ENCODE assay signal across 10 cellular contexts in the genomic region with DNA sequence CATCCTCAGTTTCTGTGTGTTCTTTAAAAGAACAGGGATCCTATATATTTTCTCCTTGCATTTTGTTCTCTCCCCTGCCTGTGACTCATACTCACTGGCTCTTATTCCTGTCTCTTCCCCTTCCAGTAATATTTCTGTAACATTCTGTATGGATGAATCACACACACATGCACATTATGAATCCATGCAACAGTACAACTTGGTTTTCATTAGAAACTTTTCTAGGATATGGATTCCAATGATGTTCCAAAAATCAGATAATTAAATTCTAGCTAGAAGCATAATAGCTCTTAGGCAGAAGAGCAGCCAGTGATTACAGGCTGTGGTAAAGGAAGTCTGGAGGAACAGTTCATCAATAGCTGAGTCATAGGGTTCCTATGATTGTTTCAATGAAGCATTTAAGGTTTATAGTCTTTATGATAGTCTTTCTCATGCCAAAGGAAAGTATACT.
DNase-seq lines count a peak whose midpoint lies in the region; ATAC-seq and TF ChIP-seq lines count a peak whose summit lies in the region.
"Had no signal": no experiment of that assay in that cellular context is flagged by ENCODE, and none has a peak within 500 bp of the region (broad histone marks: within the 10 kb centered on the region; RNA-seq: fewer than 3 reads in every experiment).

No MANE protein-coding gene starts in this region.

- H3K36me3 ChIP-seq in BJ (ENCODE audit: control insufficient read depth, insufficient read depth, low read length) = no peaks in the 10 kb centered on the region
- no peaks in the 10 kb centered on the region for H3K36me3 ChIP-seq in esophagus muscularis mucosa
- no peaks in the 10 kb centered on the region for H3K36me3 ChIP-seq in trophoblast cell (ENCODE audit: control insufficient read depth in 1 of 2, insufficient read depth in 2 of 2, low read length in 2 of 2)
- H3K36me3 ChIP-seq: heart left ventricle had no signal

- H3K4me2 ChIP-seq in trophoblast cell (ENCODE audit: low read length) = peak overlapping the region; percentile 6

- DNase-seq in BJ (ENCODE audit: low read depth) = peak; percentile 97
- DNase-seq in RWPE1 (ENCODE audit: low spot score) = peak; percentile 88
- no peak for DNase-seq in esophagus muscularis mucosa (ENCODE audit: extremely low spot score)
- DNase-seq in trophoblast cell = peak; percentile 4 to 82
- DNase-seq in NCI-H524 (lab: John Stamatoyannopoulos, UW) = no peak
- DNase-seq in effector CD4-positive, alpha-beta T cell = no peak
- DNase-seq in GF-D8 (lab: John Stamatoyannopoulos, UW) = no peak
- DNase-seq: DMS79, heart left ventricle had no signal

- no peak overlapping the region for H3K14ac ChIP-seq in trophoblast cell (ENCODE audit: low read length)

- peaks cover 3% of the 10 kb centered on the region for H3K79me1 ChIP-seq in trophoblast cell (ENCODE audit: low read length)

- H3K18ac ChIP-seq in trophoblast cell (ENCODE audit: low read length) = no peak overlapping the region

- H2AK5ac ChIP-seq in trophoblast cell (ENCODE audit: low read length) = no peak overlapping the region

- H3K9me3 ChIP-seq in esophagus muscularis mucosa (no peaks in the 10 kb centered on the region), trophoblast cell (ENCODE audit: insufficient read depth, low read depth, low read length) (no peaks in the 10 kb centered on the region)
- H3K9me3 ChIP-seq: heart left ventricle had no signal

- ATAC-seq in GM18909 (IDR thresholded peaks at IDR 0.05; ENCODE audit: poor library complexity, unreplicated experiment) = no peak

- H3K27me3 ChIP-seq in BJ (ENCODE audit: control insufficient read depth, insufficient read depth, low read length) = no peaks in the 10 kb centered on the region
- H3K27me3 ChIP-seq in esophagus muscularis mucosa = no peaks in the 10 kb centered on the region
- H3K27me3 ChIP-seq in trophoblast cell (ENCODE audit: insufficient read depth, low read length) = no peaks in the 10 kb centered on the region
- H3K27me3 ChIP-seq: heart left ventricle had no signal

- TF ChIP-seq POLR2A in esophagus muscularis mucosa (IDR thresholded peaks at IDR 0.05; ENCODE audit: low read depth) = no peak

- TF ChIP-seq CTCF in BJ (IDR thresholded peaks at IDR 0.05; ENCODE audit: insufficient read depth, low read depth, low read length) (no peak), RWPE1 (conservative IDR thresholded peaks at IDR 0.05; ENCODE audit: low read depth) (no peak), esophagus muscularis mucosa (IDR thresholded peaks at IDR 0.05) (no peak)

- POLR2A ChIA-PET in BJ (lab: Charles Lee) (no interaction called here), RWPE1 (lab: Yijun Ruan, JAX; ENCODE audit: low non-redundant PET) (no interaction called here)

- H2BK120ac ChIP-seq in trophoblast cell (ENCODE audit: insufficient read depth, low read length, poor library complexity) = no peak overlapping the region

- H3K27ac ChIP-seq in RWPE1 (peak overlapping the region; percentile 57; the same call in 1 of the 2 replicates), esophagus muscularis mucosa (replicated peaks in 1 of 4) (peak overlapping the region; percentile 11 to 68 (median 44)), trophoblast cell (ENCODE audit: low read depth, low read length) (peak overlapping the region; percentile 68)

- H3K4ac ChIP-seq in trophoblast cell (ENCODE audit: low read depth, low read length) = no peak overlapping the region

- H2AFZ ChIP-seq in trophoblast cell (ENCODE audit: insufficient read depth, low read length, poor library complexity) = no peak overlapping the region

- no peak overlapping the region for H4K8ac ChIP-seq in trophoblast cell (ENCODE audit: low read depth, low read length)

- CTCF ChIA-PET in BJ (lab: Yijun Ruan, JAX) = interaction anchor here (0.8 to 1.7 kb wide), 4 partner anchors 10 to 108 kb away, joined by 3 to 4 read pairs (median 3); no protein-coding TSS in a partner anchor
- CTCF ChIA-PET in RWPE1 (lab: Yijun Ruan, JAX) = no interaction called here

- H3K4me3 ChIP-seq in BJ (ENCODE audit: low read depth, low read length) (no peak overlapping the region), esophagus muscularis mucosa (no peak overlapping the region), trophoblast cell (ENCODE audit: low read depth, low read length) (no peak overlapping the region)
- H3K4me3 ChIP-seq: heart left ventricle had no signal

- intact Hi-C loops in esophagus muscularis mucosa (cut with DNase I) = no loop called here

- no peak overlapping the region for H2BK5ac ChIP-seq in trophoblast cell (ENCODE audit: low read depth, low read length, poor library complexity)

- H3K79me2 ChIP-seq in trophoblast cell (ENCODE audit: control insufficient read depth, insufficient read depth, low read length, poor library complexity) = no peaks in the 10 kb centered on the region

- no peak overlapping the region for H4K12ac ChIP-seq in trophoblast cell (ENCODE audit: low read depth, low read length)

- H3K23ac ChIP-seq in trophoblast cell (ENCODE audit: low read length) = no peak overlapping the region

- no peak overlapping the region for H2BK12ac ChIP-seq in trophoblast cell (ENCODE audit: low read length)

- H3K4me1 ChIP-seq in esophagus muscularis mucosa = peaks cover 0 to 17% (median 7%) of the 10 kb centered on the region in 4 donors
- peaks cover 0 to 4% of the 10 kb centered on the region in 2 experiments for H3K4me1 ChIP-seq in trophoblast cell (ENCODE audit: control insufficient read depth in 1 of 2, insufficient read depth in 2 of 2, low read length in 2 of 2)

- H4K91ac ChIP-seq in trophoblast cell (ENCODE audit: low read depth, low read length) = no peak overlapping the region

- no peak for TF ChIP-seq EP300 in esophagus muscularis mucosa (IDR thresholded peaks at IDR 0.05)

- H3K9ac ChIP-seq in trophoblast cell (ENCODE audit: low read length) = no peak overlapping the region

Comparison
In these comparisons a context has a peak if more than half of its experiments do, and no peak if none do; other contexts are left out.
1. DNase-seq: peak in BJ (single experiment), RWPE1 (single experiment) and trophoblast cell (2 of 2); none in esophagus muscularis mucosa (single experiment), NCI-H524 (0 of 2), effector CD4-positive, alpha-beta T cell (single experiment) and GF-D8 (single experiment).
2. Peak in every context shown above with its lines, with median percentiles within 50 percentile points of each other: H3K27ac ChIP-seq.